14 cellular contexts compared by ENCODE assay signal in genomic region chr16:68000450-68000849, GRCh38. TPM values are rescaled to one million over a fixed set of nuclear protein-coding genes. Genes with fewer than 3 reads are reported as not detected.
DNase-seq lines count a peak whose midpoint lies in the region; ATAC-seq and TF ChIP-seq lines count a peak whose summit lies in the region.
"Had no signal": no experiment of that assay in that cellular context is flagged by ENCODE, and none has a peak within 500 bp of the region (broad histone marks: within the 10 kb centered on the region; RNA-seq: fewer than 3 reads in every experiment).

No MANE protein-coding gene starts in this region.

- H3K27me3 ChIP-seq in DOHH2 (ENCODE audit: control insufficient read depth, low read length) (no peaks in the 10 kb centered on the region), WERI-Rb-1 (ENCODE audit: insufficient read depth, low read depth, severe bottlenecking) (no peaks in the 10 kb centered on the region)
- H3K27me3 ChIP-seq: ovary, uterus had no signal

- no peaks in the 10 kb centered on the region for H3K9me3 Mint-ChIP-seq in T-cell

- peaks cover 40 to 71% (median 69%) of the 10 kb centered on the region in 3 donors for H3K4me1 Mint-ChIP-seq in T-cell

- no peak overlapping the region for H3K27ac ChIP-seq in DOHH2 (ENCODE audit: low read depth, low read length)
- no peak overlapping the region for H3K27ac ChIP-seq in WERI-Rb-1
- H3K27ac ChIP-seq: ovary had no signal

- peak overlapping the region; percentile 96 for H3K27ac Mint-ChIP-seq in T-cell

- CTCF ChIA-PET in T-cell (lab: Charles Lee), result interaction anchor here (0.6 to 0.9 kb wide), 3 partner anchors 9 to 1351 kb away, joined by 3 to 4 read pairs (median 4); no protein-coding TSS in a partner anchor

- no peaks in the 10 kb centered on the region for H3K27me3 Mint-ChIP-seq in T-cell

- TF ChIP-seq CTCF in DOHH2 (IDR thresholded peaks at IDR 0.05; ENCODE audit: low read depth, low read length, poor library complexity, severe bottlenecking) (no peak), fibroblast of villous mesenchyme (IDR thresholded peaks at IDR 0.05; ENCODE audit: insufficient read depth, low read depth, low read length) (no peak), WERI-Rb-1 (IDR thresholded peaks at IDR 0.05; ENCODE audit: low read depth, low read length) (no peak)

- peak in 3 of 4 experiments; percentile 18 to 40 (median 23) for ATAC-seq in T-cell (replicated peaks in 1 of 4)
- ATAC-seq in sciatic nerve, result peak; percentile 52
- no peak for ATAC-seq in GM19397 (IDR thresholded peaks at IDR 0.05; ENCODE audit: unreplicated experiment)

- no peaks in the 10 kb centered on the region for H3K9me2 ChIP-seq in DOHH2 (replicated peaks; ENCODE audit: control insufficient read depth, low read length)

- intact Hi-C loops in sciatic nerve (cut with DNase I), result no loop called here

- POLR2A ChIA-PET in T-cell (lab: Charles Lee), result interaction anchor here (0.6 kb wide), 3 partner anchors 409 to 487 kb away, joined by 3 to 4 read pairs (median 3); no protein-coding TSS in a partner anchor

- H3K36me3 Mint-ChIP-seq in T-cell, result peaks cover 7% of the 10 kb centered on the region

- peak overlapping the region; percentile 37 for H3K4me3 ChIP-seq in DOHH2 (ENCODE audit: low read length)
- no peak overlapping the region for H3K4me3 ChIP-seq in fibroblast of villous mesenchyme (ENCODE audit: low read depth, low read length)
- H3K4me3 ChIP-seq in WERI-Rb-1 (ENCODE audit: low read depth, low read length), result no peak overlapping the region
- H3K4me3 ChIP-seq: ovary, uterus had no signal

- peaks cover 21% of the 10 kb centered on the region for H3K4me1 ChIP-seq in DOHH2 (ENCODE audit: control insufficient read depth, low read length)
- H3K4me1 ChIP-seq: uterus had no signal

- H4K20me1 ChIP-seq in DOHH2 (ENCODE audit: control insufficient read depth, insufficient read depth, low read depth, low read length), result no peaks in the 10 kb centered on the region

- H3K9me3 ChIP-seq in DOHH2 (ENCODE audit: control insufficient read depth, insufficient read depth, low read length) (no peaks in the 10 kb centered on the region), WERI-Rb-1 (ENCODE audit: severe bottlenecking) (no peaks in the 10 kb centered on the region)
- H3K9me3 ChIP-seq: ovary, uterus had no signal

- H3F3A ChIP-seq in DOHH2 (ENCODE audit: control insufficient read depth, insufficient read depth), result no peaks in the 10 kb centered on the region

- H3K36me3 ChIP-seq in DOHH2 (ENCODE audit: control insufficient read depth, low read length), result no peaks in the 10 kb centered on the region
- no peaks in the 10 kb centered on the region for H3K36me3 ChIP-seq in WERI-Rb-1
- H3K36me3 ChIP-seq: ovary, uterus had no signal

- no peaks in the 10 kb centered on the region for H3K79me2 ChIP-seq in DOHH2 (ENCODE audit: control insufficient read depth, low read length)

- peak overlapping the region; percentile 81 to 90 (median 88) for H3K4me3 Mint-ChIP-seq in T-cell

- H3K4me2 ChIP-seq in DOHH2 (ENCODE audit: low read length), result peak overlapping the region; percentile 60

- DNase-seq in T-cell, result peak in 1 of 34 experiments; percentile 21
- peak; percentile 29 for DNase-seq in fibroblast of villous mesenchyme (ENCODE audit: low read depth)
- no peak for DNase-seq in sciatic nerve (ENCODE audit: low spot score)
- no peak for DNase-seq in WERI-Rb-1
- no peak for DNase-seq in COLO668 (lab: John Stamatoyannopoulos, UW; ENCODE audit: unreplicated experiment)
- DNase-seq: DMS153, NCI-H526, ovary, uterus had no signal

RNA-seq across cellular contexts. Expression of gene DPEP2, which starts 1.2 kb away (rescaled TPM):
- total RNA-seq in T-cell, result 100 to 1,000 TPM in 3 of 5 donors, 10 to 100 TPM in 2; 51.5 to 122 (median 100) TPM
- total RNA-seq in fibroblast of villous mesenchyme, result under 0.01 TPM in 1 of 2 replicates, not detected in the other
- 4.4 TPM for total RNA-seq in sciatic nerve
- total RNA-seq: bronchial epithelial cell, fibroblast of lung, kidney epithelial cell had no signal

RNA-seq across cellular contexts. Expression of gene DPEP2NB, which starts 15.3 kb away (rescaled TPM):
- total RNA-seq in T-cell (not detected), fibroblast of villous mesenchyme (under 0.01 TPM in 1 of 2 replicates, not detected in the other), sciatic nerve (not detected)
- total RNA-seq: bronchial epithelial cell, fibroblast of lung, kidney epithelial cell, ovary, uterus had no signal

RNA-seq across cellular contexts. Expression of gene DPEP3, which starts 20.2 kb away (rescaled TPM):
- 1 to 10 TPM in 4 of 5 donors, under 1 TPM in 1; 0.48 to 1.5 (median 1.1) TPM for total RNA-seq in T-cell
- not detected in 2 replicates for total RNA-seq in fibroblast of villous mesenchyme
- total RNA-seq in sciatic nerve, result not detected
- total RNA-seq: bronchial epithelial cell, fibroblast of lung, kidney epithelial cell had no signal

RNA-seq across cellular contexts. Expression of gene DDX28, which starts 22.6 kb away (rescaled TPM):
- total RNA-seq in T-cell, result 10 to 100 TPM; 15.5 to 21.0 (median 17.6) TPM
- total RNA-seq in fibroblast of villous mesenchyme, result 12.1 and 13.2 TPM in 2 replicates
- total RNA-seq in sciatic nerve, result 6.3 TPM

RNA-seq across cellular contexts. Expression of gene DUS2, which starts 22.6 kb away (rescaled TPM):
- total RNA-seq in T-cell (10 to 100 TPM; 14.5 to 19.4 (median 15.8) TPM), fibroblast of villous mesenchyme (14.5 and 19.4 TPM in 2 replicates), sciatic nerve (14.7 TPM)
